ENCODE assay signal across 1 cellular context in the genomic region with DNA sequence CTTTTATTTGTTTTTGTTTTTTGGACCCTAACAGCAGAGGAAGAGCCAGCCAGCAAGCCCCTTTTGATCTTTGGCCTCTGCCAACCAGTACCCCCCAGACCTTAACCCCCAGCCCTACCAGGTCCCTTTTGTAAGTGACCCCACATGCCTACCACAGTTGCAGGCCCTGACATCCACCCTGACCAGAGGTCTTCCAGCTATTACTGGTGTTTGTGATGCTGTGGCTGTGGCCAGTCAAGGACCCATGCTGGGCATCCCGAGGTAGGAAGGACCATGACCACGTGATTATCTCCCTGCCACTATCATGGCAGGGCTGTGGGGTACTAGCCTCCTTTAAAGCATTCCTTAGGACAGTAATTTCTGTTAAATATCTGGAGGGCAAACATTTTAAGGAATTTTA.
A peak's percentile ranks its signal among the peaks of the same experiment; 100 is the strongest.
TF ChIP-seq lines count a peak whose summit lies in the region.

No MANE protein-coding gene starts in this region.

TF ChIP-seq in K562, 482 proteins besides CTCF, POLR2A, EP300 and RAD21:
- TF ChIP-seq, protein P1, sequence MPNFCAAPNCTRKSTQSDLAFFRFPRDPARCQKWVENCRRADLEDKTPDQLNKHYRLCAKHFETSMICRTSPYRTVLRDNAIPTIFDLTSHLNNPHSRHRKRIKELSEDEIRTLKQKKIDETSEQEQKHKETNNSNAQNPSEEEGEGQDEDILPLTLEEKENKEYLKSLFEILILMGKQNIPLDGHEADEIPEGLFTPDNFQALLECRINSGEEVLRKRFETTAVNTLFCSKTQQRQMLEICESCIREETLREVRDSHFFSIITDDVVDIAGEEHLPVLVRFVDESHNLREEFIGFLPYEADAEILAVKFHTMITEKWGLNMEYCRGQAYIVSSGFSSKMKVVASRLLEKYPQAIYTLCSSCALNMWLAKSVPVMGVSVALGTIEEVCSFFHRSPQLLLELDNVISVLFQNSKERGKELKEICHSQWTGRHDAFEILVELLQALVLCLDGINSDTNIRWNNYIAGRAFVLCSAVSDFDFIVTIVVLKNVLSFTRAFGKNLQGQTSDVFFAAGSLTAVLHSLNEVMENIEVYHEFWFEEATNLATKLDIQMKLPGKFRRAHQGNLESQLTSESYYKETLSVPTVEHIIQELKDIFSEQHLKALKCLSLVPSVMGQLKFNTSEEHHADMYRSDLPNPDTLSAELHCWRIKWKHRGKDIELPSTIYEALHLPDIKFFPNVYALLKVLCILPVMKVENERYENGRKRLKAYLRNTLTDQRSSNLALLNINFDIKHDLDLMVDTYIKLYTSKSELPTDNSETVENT (CRISPR knock-in tag; IDR thresholded peaks at IDR 0.05): peak; percentile 63; the same call in 1 of the 2 replicates
- TF ChIP-seq, protein P2, sequence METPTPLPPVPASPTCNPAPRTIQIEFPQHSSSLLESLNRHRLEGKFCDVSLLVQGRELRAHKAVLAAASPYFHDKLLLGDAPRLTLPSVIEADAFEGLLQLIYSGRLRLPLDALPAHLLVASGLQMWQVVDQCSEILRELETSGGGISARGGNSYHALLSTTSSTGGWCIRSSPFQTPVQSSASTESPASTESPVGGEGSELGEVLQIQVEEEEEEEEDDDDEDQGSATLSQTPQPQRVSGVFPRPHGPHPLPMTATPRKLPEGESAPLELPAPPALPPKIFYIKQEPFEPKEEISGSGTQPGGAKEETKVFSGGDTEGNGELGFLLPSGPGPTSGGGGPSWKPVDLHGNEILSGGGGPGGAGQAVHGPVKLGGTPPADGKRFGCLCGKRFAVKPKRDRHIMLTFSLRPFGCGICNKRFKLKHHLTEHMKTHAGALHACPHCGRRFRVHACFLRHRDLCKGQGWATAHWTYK (CRISPR knock-in tag; IDR thresholded peaks at IDR 0.05): no peak
- TF ChIP-seq PURB (CRISPR knock-in tag; IDR thresholded peaks at IDR 0.05; ENCODE audit: low read depth) (no peak), CHCHD3 (CRISPR knock-in tag; IDR thresholded peaks at IDR 0.05) (0 out of 2 replicates have a peak, but pooled peaks have one; percentile 33), MED1 (CRISPR knock-in tag; IDR thresholded peaks at IDR 0.05; ENCODE audit: borderline replicate concordance) (no peak), RBFOX2 (IDR thresholded peaks at IDR 0.05; ENCODE audit: low read depth, low read length) (0 out of 2 replicates have a peak, but pooled peaks have one; percentile 27), ETV6 (IDR thresholded peaks at IDR 0.05; ENCODE audit: borderline replicate concordance in 1 of 2, low read depth in 2 of 2, low read length in 1 of 2) (no peak), ETV6 (CRISPR knock-in tag; IDR thresholded peaks at IDR 0.05; ENCODE audit: borderline replicate concordance) (0 out of 2 replicates have a peak, but pooled peaks have one; percentile 58), SNRNP70 (optimal IDR thresholded peaks at IDR 0.05; ENCODE audit: low read depth, low read length) (peak; percentile 74), JUNB (CRISPR knock-in tag; conservative IDR thresholded peaks at IDR 0.05) (no peak), RNF2 (IDR thresholded peaks at IDR 0.05) (no peak), PHTF2 (CRISPR knock-in tag; IDR thresholded peaks at IDR 0.05) (no peak), SMARCA4 (IDR thresholded peaks at IDR 0.05) (no peak), FOXK1 (CRISPR knock-in tag; IDR thresholded peaks at IDR 0.05; ENCODE audit: borderline replicate concordance) (peak; percentile 76; the same call in 1 of the 2 replicates), HDAC3 (IDR thresholded peaks at IDR 0.05; ENCODE audit: borderline replicate concordance, partially characterized antibody) (no peak)
- TF ChIP-seq, protein P3, sequence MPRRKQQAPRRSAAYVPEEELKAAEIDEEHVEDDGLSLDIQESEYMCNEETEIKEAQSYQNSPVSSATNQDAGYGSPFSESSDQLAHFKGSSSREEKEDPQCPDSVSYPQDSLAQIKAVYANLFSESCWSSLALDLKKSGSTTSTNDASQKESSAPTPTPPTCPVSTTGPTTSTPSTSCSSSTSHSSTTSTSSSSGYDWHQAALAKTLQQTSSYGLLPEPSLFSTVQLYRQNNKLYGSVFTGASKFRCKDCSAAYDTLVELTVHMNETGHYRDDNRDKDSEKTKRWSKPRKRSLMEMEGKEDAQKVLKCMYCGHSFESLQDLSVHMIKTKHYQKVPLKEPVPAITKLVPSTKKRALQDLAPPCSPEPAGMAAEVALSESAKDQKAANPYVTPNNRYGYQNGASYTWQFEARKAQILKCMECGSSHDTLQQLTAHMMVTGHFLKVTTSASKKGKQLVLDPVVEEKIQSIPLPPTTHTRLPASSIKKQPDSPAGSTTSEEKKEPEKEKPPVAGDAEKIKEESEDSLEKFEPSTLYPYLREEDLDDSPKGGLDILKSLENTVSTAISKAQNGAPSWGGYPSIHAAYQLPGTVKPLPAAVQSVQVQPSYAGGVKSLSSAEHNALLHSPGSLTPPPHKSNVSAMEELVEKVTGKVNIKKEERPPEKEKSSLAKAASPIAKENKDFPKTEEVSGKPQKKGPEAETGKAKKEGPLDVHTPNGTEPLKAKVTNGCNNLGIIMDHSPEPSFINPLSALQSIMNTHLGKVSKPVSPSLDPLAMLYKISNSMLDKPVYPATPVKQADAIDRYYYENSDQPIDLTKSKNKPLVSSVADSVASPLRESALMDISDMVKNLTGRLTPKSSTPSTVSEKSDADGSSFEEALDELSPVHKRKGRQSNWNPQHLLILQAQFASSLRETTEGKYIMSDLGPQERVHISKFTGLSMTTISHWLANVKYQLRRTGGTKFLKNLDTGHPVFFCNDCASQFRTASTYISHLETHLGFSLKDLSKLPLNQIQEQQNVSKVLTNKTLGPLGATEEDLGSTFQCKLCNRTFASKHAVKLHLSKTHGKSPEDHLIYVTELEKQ (CRISPR knock-in tag; IDR thresholded peaks at IDR 0.05): no peak
- TF ChIP-seq, protein P4, sequence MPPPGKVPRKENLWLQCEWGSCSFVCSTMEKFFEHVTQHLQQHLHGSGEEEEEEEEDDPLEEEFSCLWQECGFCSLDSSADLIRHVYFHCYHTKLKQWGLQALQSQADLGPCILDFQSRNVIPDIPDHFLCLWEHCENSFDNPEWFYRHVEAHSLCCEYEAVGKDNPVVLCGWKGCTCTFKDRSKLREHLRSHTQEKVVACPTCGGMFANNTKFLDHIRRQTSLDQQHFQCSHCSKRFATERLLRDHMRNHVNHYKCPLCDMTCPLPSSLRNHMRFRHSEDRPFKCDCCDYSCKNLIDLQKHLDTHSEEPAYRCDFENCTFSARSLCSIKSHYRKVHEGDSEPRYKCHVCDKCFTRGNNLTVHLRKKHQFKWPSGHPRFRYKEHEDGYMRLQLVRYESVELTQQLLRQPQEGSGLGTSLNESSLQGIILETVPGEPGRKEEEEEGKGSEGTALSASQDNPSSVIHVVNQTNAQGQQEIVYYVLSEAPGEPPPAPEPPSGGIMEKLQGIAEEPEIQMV (tag; conservative IDR thresholded peaks at IDR 0.05; ENCODE audit: low read depth): no peak
- TF ChIP-seq, protein P5, sequence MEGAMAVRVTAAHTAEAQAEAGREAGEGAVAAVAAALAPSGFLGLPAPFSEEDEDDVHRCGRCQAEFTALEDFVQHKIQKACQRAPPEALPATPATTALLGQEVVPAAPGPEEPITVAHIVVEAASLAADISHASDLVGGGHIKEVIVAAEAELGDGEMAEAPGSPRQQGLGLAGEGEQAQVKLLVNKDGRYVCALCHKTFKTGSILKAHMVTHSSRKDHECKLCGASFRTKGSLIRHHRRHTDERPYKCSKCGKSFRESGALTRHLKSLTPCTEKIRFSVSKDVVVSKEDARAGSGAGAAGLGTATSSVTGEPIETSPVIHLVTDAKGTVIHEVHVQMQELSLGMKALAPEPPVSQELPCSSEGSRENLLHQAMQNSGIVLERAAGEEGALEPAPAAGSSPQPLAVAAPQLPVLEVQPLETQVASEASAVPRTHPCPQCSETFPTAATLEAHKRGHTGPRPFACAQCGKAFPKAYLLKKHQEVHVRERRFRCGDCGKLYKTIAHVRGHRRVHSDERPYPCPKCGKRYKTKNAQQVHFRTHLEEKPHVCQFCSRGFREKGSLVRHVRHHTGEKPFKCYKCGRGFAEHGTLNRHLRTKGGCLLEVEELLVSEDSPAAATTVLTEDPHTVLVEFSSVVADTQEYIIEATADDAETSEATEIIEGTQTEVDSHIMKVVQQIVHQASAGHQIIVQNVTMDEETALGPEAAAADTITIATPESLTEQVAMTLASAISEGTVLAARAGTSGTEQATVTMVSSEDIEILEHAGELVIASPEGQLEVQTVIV (CRISPR knock-in tag; IDR thresholded peaks at IDR 0.05; ENCODE audit: borderline replicate concordance): no peak
- TF ChIP-seq, protein P6, sequence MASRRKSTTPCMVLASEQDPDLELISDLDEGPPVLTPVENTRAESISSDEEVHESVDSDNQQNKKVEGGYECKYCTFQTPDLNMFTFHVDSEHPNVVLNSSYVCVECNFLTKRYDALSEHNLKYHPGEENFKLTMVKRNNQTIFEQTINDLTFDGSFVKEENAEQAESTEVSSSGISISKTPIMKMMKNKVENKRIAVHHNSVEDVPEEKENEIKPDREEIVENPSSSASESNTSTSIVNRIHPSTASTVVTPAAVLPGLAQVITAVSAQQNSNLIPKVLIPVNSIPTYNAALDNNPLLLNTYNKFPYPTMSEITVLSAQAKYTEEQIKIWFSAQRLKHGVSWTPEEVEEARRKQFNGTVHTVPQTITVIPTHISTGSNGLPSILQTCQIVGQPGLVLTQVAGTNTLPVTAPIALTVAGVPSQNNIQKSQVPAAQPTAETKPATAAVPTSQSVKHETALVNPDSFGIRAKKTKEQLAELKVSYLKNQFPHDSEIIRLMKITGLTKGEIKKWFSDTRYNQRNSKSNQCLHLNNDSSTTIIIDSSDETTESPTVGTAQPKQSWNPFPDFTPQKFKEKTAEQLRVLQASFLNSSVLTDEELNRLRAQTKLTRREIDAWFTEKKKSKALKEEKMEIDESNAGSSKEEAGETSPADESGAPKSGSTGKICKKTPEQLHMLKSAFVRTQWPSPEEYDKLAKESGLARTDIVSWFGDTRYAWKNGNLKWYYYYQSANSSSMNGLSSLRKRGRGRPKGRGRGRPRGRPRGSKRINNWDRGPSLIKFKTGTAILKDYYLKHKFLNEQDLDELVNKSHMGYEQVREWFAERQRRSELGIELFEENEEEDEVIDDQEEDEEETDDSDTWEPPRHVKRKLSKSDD (conservative IDR thresholded peaks at IDR 0.05; ENCODE audit: low read length): no peak
- TF ChIP-seq, protein P7, sequence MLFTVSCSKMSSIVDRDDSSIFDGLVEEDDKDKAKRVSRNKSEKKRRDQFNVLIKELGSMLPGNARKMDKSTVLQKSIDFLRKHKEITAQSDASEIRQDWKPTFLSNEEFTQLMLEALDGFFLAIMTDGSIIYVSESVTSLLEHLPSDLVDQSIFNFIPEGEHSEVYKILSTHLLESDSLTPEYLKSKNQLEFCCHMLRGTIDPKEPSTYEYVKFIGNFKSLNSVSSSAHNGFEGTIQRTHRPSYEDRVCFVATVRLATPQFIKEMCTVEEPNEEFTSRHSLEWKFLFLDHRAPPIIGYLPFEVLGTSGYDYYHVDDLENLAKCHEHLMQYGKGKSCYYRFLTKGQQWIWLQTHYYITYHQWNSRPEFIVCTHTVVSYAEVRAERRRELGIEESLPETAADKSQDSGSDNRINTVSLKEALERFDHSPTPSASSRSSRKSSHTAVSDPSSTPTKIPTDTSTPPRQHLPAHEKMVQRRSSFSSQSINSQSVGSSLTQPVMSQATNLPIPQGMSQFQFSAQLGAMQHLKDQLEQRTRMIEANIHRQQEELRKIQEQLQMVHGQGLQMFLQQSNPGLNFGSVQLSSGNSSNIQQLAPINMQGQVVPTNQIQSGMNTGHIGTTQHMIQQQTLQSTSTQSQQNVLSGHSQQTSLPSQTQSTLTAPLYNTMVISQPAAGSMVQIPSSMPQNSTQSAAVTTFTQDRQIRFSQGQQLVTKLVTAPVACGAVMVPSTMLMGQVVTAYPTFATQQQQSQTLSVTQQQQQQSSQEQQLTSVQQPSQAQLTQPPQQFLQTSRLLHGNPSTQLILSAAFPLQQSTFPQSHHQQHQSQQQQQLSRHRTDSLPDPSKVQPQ (CRISPR knock-in tag; IDR thresholded peaks at IDR 0.05; ENCODE audit: borderline replicate concordance): no peak
